16 cellular contexts compared by ENCODE assay signal in the genomic region with DNA sequence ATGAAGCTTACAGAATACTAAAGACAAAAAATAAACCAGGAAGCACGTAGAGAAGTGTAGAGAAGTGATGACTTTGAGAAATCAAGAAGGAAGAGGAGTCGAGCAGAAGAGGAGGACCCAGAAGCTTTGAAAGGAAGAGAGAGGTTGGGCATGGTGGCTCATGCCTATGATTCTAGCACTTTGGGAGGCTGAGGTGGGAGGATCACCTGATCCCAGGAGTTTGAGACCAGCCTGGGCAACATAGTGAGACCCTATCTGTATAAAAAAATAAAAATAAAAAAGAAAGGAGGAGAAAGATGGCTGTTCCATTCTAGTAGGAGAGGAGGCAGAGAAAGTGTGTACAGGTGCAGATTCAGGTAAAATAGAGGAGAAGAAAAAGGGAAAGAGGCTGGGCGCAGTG. TPM values are rescaled to one million over a fixed set of nuclear protein-coding genes. Genes with fewer than 3 reads are reported as not detected.
DNase-seq lines count a peak whose midpoint lies in the region; ATAC-seq, FAIRE-seq and TF ChIP-seq lines count a peak whose summit lies in the region.
"Had no signal": no experiment of that assay in that cellular context is flagged by ENCODE, and none has a peak within 500 bp of the region (broad histone marks: within the 10 kb centered on the region; RNA-seq: fewer than 3 reads in every experiment).

No MANE protein-coding gene starts in this region.

- H3K9ac ChIP-seq in PC-3 (ENCODE audit: low read length), result no peak overlapping the region

- no TSS peak for BruUV-seq in PC-3 (replicated peaks; lab: Mats Ljungman, UMichigan)

- POLR2A ChIA-PET in PC-3 (lab: Charles Lee; ENCODE audit: unreplicated experiment), result no interaction called here

- CTCF ChIA-PET in PC-3 (lab: Charles Lee), result no interaction called here

- no peaks in the 10 kb centered on the region for H3K36me3 ChIP-seq in PC-3 (ENCODE audit: low read depth, low read length)

- no peaks in the 10 kb centered on the region for H3K9me2 ChIP-seq in PC-3 (replicated peaks; ENCODE audit: low read length)

- H3K4me3 ChIP-seq in PC-3 (ENCODE audit: low read length), result no peak overlapping the region

- peak overlapping the region; percentile 47 for H3K27ac ChIP-seq in PC-3 (ENCODE audit: low read length)
- peak overlapping the region; percentile 80 for H3K27ac ChIP-seq in epithelial cell of prostate

- intact Hi-C loops in PC-3 (cut with micrococcal nuclease), result no loop called here
- intact Hi-C loops in sciatic nerve (cut with DNase I), result no loop called here

- ATAC-seq in PC-3 (no peak), sciatic nerve (no peak)

- no peaks in the 10 kb centered on the region for H3K79me2 ChIP-seq in PC-3 (ENCODE audit: low read length)

- no peak for TF ChIP-seq CTCF in PC-3 (conservative IDR thresholded peaks at IDR 0.05; ENCODE audit: low read depth, low read length)

- no peak overlapping the region; the same call in 1 of the 2 replicates for H2AFZ ChIP-seq in PC-3 (ENCODE audit: low read length)

- FAIRE-seq in RCC 7860 (lab: Jason Lieb, UNC), result no peak
- FAIRE-seq: D721Med had no signal

- H4K20me1 ChIP-seq in PC-3 (ENCODE audit: low read length), result no peaks in the 10 kb centered on the region

- no peaks in the 10 kb centered on the region for H3K27me3 ChIP-seq in PC-3 (ENCODE audit: low read length)

- H3K4me1 ChIP-seq in PC-3 (ENCODE audit: insufficient read depth, low read length), result peaks cover 18% of the 10 kb centered on the region

- peak overlapping the region; percentile 74; the same call in 1 of the 2 replicates for H3K4me2 ChIP-seq in PC-3 (ENCODE audit: low read length)

- H3K9me3 ChIP-seq in PC-3 (ENCODE audit: low read length), result no peaks in the 10 kb centered on the region

- no peaks in the 10 kb centered on the region for H3F3A ChIP-seq in PC-3 (ENCODE audit: low read length, unreplicated experiment)

- DNase-seq in CD1c-positive myeloid dendritic cell (ENCODE audit: extremely low spot score) (peak; percentile 43), PC-3 (no peak), epithelial cell of prostate (ENCODE audit: low read depth, low spot score) (no peak), sciatic nerve (ENCODE audit: low spot score) (peak; percentile 7), RCC 7860 (ENCODE audit: low spot score) (no peak), superior temporal gyrus (ENCODE audit: extremely low spot score) (no peak), dedifferentiated amniotic fluid mesenchymal stem cell (ENCODE audit: extremely low spot score) (no peak)
- DNase-seq in stimulated activated CD4-positive, alpha-beta T cell treated with anti-CD3 and anti-CD28 coated beads, Interleukin-2, amount 100 ng/mL, for 48 hours, result no peak
- DNase-seq: activated naive CD4-positive, alpha-beta T cell treated with anti-CD3 and anti-CD28 coated beads, Interleukin-2, amount 10 ng/mL, durations not matched to agents 7 days and 5 days; H9; natural killer cell had no signal

RNA-seq across cellular contexts. Expression of gene SYVN1, which starts 17.2 kb away (rescaled TPM):
- total RNA-seq in PC-3 (2014; rRNA removed) (22.3 and 33.2 TPM in 2 replicates), sciatic nerve (75.9 TPM)

RNA-seq across cellular contexts. Expression of gene SPDYC, which starts 18.5 kb away (rescaled TPM):
- total RNA-seq in PC-3 (2014; rRNA removed) (not detected in 2 replicates), sciatic nerve (not detected)
- total RNA-seq: activated CD4-positive, alpha-beta T cell treated with anti-CD3 and anti-CD28 coated beads, Interleukin-2, amount 10 ng/mL, durations not matched to agents 24 days and 14 days; left colon; natural killer cell; NCI-H460; subcutaneous adipose tissue had no signal

RNA-seq across cellular contexts. Expression of gene MRPL49, which starts 29.4 kb away (rescaled TPM):
- total RNA-seq in PC-3 (2014; rRNA removed), result 163 and 183 TPM in 2 replicates
- total RNA-seq in sciatic nerve, result 32.1 TPM

RNA-seq across cellular contexts. Expression of gene FAU, which starts 29.6 kb away (rescaled TPM):
- total RNA-seq in PC-3 (2014; rRNA removed), result 1,119 and 1,157 TPM in 2 replicates
- 722 TPM for total RNA-seq in sciatic nerve

RNA-seq across cellular contexts. Expression of gene CAPN1, which starts 30.2 kb away (rescaled TPM):
- total RNA-seq in PC-3 (2014; rRNA removed) (307 and 407 TPM in 2 replicates), sciatic nerve (125 TPM)

Comparison
In these comparisons a context has a peak if more than half of its experiments do, and no peak if none do; other contexts are left out.
1. DNase-seq: peak in CD1c-positive myeloid dendritic cell (single experiment) and sciatic nerve (single experiment); none in PC-3 (single experiment), epithelial cell of prostate (single experiment), RCC 7860 (single experiment), stimulated activated CD4-positive, alpha-beta T cell treated with anti-CD3 and anti-CD28 coated beads, Interleukin-2, amount 100 ng/mL, for 48 hours (0 of 2), superior temporal gyrus (single experiment) and dedifferentiated amniotic fluid mesenchymal stem cell (single experiment).